2 cellular contexts compared by ENCODE assay signal in the genomic region with DNA sequence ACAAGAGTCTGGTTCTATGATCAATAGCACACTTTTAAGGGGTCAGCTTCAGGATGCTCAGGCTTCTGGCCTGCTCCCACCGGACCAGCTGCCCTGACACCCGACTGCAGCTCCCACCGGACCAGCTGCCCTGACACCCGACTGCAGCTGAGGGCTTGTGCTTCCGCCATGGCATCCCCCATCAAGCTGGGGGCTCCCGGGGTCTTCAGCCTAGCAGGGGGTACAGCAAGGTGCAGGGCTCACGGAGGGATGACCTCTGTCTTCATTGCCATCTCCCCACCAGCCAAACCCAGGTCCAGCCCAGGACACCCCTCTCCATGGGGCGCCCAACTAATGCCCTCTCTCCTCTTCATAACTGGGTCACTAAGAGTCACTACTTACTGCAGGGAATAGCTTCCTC.
TF ChIP-seq lines count a peak whose summit lies in the region.

No MANE protein-coding gene starts in this region.

TF ChIP-seq in SK-N-SH, 30 proteins besides CTCF, POLR2A, EP300 and RAD21 (continued from another document):
- TF ChIP-seq, protein P1, sequence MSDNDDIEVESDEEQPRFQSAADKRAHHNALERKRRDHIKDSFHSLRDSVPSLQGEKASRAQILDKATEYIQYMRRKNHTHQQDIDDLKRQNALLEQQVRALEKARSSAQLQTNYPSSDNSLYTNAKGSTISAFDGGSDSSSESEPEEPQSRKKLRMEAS (IDR thresholded peaks at IDR 0.05; ENCODE audit: low read depth): no peak
- TF ChIP-seq GATA2 (CRISPR knock-in tag; IDR thresholded peaks at IDR 0.05) (no peak), FOXJ3 (CRISPR knock-in tag; IDR thresholded peaks at IDR 0.05) (no peak), TAF1 (IDR thresholded peaks at IDR 0.05; ENCODE audit: borderline replicate concordance, low read depth, low read length) (no peak), ELF1 (IDR thresholded peaks at IDR 0.05) (no peak), RCOR1 (IDR thresholded peaks at IDR 0.05; ENCODE audit: low read length) (no peak), TCF12 (IDR thresholded peaks at IDR 0.05) (no peak)
- TF ChIP-seq, protein P2, sequence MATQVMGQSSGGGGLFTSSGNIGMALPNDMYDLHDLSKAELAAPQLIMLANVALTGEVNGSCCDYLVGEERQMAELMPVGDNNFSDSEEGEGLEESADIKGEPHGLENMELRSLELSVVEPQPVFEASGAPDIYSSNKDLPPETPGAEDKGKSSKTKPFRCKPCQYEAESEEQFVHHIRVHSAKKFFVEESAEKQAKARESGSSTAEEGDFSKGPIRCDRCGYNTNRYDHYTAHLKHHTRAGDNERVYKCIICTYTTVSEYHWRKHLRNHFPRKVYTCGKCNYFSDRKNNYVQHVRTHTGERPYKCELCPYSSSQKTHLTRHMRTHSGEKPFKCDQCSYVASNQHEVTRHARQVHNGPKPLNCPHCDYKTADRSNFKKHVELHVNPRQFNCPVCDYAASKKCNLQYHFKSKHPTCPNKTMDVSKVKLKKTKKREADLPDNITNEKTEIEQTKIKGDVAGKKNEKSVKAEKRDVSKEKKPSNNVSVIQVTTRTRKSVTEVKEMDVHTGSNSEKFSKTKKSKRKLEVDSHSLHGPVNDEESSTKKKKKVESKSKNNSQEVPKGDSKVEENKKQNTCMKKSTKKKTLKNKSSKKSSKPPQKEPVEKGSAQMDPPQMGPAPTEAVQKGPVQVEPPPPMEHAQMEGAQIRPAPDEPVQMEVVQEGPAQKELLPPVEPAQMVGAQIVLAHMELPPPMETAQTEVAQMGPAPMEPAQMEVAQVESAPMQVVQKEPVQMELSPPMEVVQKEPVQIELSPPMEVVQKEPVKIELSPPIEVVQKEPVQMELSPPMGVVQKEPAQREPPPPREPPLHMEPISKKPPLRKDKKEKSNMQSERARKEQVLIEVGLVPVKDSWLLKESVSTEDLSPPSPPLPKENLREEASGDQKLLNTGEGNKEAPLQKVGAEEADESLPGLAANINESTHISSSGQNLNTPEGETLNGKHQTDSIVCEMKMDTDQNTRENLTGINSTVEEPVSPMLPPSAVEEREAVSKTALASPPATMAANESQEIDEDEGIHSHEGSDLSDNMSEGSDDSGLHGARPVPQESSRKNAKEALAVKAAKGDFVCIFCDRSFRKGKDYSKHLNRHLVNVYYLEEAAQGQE (IDR thresholded peaks at IDR 0.05; ENCODE audit: low read depth, low read length): no peak
- TF ChIP-seq, protein P3, sequence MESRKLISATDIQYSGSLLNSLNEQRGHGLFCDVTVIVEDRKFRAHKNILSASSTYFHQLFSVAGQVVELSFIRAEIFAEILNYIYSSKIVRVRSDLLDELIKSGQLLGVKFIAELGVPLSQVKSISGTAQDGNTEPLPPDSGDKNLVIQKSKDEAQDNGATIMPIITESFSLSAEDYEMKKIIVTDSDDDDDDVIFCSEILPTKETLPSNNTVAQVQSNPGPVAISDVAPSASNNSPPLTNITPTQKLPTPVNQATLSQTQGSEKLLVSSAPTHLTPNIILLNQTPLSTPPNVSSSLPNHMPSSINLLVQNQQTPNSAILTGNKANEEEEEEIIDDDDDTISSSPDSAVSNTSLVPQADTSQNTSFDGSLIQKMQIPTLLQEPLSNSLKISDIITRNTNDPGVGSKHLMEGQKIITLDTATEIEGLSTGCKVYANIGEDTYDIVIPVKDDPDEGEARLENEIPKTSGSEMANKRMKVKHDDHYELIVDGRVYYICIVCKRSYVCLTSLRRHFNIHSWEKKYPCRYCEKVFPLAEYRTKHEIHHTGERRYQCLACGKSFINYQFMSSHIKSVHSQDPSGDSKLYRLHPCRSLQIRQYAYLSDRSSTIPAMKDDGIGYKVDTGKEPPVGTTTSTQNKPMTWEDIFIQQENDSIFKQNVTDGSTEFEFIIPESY (IDR thresholded peaks at IDR 0.05; ENCODE audit: borderline replicate concordance, low read depth): no peak
- TF ChIP-seq, protein P4, sequence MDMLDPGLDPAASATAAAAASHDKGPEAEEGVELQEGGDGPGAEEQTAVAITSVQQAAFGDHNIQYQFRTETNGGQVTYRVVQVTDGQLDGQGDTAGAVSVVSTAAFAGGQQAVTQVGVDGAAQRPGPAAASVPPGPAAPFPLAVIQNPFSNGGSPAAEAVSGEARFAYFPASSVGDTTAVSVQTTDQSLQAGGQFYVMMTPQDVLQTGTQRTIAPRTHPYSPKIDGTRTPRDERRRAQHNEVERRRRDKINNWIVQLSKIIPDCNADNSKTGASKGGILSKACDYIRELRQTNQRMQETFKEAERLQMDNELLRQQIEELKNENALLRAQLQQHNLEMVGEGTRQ (IDR thresholded peaks at IDR 0.05; ENCODE audit: borderline replicate concordance, low read depth, low read length): no peak
- TF ChIP-seq, protein P5, sequence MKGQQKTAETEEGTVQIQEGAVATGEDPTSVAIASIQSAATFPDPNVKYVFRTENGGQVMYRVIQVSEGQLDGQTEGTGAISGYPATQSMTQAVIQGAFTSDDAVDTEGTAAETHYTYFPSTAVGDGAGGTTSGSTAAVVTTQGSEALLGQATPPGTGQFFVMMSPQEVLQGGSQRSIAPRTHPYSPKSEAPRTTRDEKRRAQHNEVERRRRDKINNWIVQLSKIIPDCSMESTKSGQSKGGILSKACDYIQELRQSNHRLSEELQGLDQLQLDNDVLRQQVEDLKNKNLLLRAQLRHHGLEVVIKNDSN (IDR thresholded peaks at IDR 0.05; ENCODE audit: borderline replicate concordance, low read depth): no peak

TF ChIP-seq in SK-N-SH treated with all-trans-retinoic acid at 6 μM for 48 hours, 23 proteins besides CTCF, POLR2A, EP300 and RAD21 (continued from another document):
- TF ChIP-seq, protein P6, sequence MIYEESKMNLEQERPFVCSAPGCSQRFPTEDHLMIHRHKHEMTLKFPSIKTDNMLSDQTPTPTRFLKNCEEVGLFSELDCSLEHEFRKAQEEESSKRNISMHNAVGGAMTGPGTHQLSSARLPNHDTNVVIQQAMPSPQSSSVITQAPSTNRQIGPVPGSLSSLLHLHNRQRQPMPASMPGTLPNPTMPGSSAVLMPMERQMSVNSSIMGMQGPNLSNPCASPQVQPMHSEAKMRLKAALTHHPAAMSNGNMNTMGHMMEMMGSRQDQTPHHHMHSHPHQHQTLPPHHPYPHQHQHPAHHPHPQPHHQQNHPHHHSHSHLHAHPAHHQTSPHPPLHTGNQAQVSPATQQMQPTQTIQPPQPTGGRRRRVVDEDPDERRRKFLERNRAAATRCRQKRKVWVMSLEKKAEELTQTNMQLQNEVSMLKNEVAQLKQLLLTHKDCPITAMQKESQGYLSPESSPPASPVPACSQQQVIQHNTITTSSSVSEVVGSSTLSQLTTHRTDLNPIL (CRISPR knock-in tag; IDR thresholded peaks at IDR 0.05; ENCODE audit: low read depth): no peak
- TF ChIP-seq, protein P7, sequence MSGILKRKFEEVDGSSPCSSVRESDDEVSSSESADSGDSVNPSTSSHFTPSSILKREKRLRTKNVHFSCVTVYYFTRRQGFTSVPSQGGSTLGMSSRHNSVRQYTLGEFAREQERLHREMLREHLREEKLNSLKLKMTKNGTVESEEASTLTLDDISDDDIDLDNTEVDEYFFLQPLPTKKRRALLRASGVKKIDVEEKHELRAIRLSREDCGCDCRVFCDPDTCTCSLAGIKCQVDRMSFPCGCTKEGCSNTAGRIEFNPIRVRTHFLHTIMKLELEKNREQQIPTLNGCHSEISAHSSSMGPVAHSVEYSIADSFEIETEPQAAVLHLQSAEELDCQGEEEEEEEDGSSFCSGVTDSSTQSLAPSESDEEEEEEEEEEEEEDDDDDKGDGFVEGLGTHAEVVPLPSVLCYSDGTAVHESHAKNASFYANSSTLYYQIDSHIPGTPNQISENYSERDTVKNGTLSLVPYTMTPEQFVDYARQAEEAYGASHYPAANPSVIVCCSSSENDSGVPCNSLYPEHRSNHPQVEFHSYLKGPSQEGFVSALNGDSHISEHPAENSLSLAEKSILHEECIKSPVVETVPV (CRISPR knock-in tag; IDR thresholded peaks at IDR 0.05): no peak
- TF ChIP-seq TCF4 (CRISPR knock-in tag; IDR thresholded peaks at IDR 0.05; ENCODE audit: borderline replicate concordance): no peak
- TF ChIP-seq, protein P8, sequence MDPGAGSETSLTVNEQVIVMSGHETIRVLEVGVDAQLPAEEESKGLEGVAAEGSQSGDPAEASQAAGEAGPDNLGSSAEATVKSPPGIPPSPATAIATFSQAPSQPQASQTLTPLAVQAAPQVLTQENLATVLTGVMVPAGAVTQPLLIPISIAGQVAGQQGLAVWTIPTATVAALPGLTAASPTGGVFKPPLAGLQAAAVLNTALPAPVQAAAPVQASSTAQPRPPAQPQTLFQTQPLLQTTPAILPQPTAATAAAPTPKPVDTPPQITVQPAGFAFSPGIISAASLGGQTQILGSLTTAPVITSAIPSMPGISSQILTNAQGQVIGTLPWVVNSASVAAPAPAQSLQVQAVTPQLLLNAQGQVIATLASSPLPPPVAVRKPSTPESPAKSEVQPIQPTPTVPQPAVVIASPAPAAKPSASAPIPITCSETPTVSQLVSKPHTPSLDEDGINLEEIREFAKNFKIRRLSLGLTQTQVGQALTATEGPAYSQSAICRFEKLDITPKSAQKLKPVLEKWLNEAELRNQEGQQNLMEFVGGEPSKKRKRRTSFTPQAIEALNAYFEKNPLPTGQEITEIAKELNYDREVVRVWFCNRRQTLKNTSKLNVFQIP (CRISPR knock-in tag; IDR thresholded peaks at IDR 0.05; ENCODE audit: borderline replicate concordance, low read depth): no peak
- TF ChIP-seq CSDC2 (CRISPR knock-in tag; IDR thresholded peaks at IDR 0.05): no peak
- no peak for TF ChIP-seq ZNF8 (CRISPR knock-in tag; IDR thresholded peaks at IDR 0.05)
- TF ChIP-seq ARNTL (CRISPR knock-in tag; IDR thresholded peaks at IDR 0.05; ENCODE audit: borderline replicate concordance, low read depth): no peak
- no peak for TF ChIP-seq OSR1 (CRISPR knock-in tag; IDR thresholded peaks at IDR 0.05)
